1 cellular context compared by ENCODE assay signal in genomic region chr1:68327414-68327813, GRCh38.
TF ChIP-seq lines count a peak whose summit lies in the region.

No MANE protein-coding gene starts in this region.

TF ChIP-seq in HepG2, 621 proteins besides CTCF, POLR2A, EP300 and RAD21 (continued from another document):
- TF ChIP-seq MNT (IDR thresholded peaks at IDR 0.05): 0 out of 2 replicates have a peak, but pooled peaks have one; percentile 4
